ENCODE assay signal across 1 cellular context in the genomic region with DNA sequence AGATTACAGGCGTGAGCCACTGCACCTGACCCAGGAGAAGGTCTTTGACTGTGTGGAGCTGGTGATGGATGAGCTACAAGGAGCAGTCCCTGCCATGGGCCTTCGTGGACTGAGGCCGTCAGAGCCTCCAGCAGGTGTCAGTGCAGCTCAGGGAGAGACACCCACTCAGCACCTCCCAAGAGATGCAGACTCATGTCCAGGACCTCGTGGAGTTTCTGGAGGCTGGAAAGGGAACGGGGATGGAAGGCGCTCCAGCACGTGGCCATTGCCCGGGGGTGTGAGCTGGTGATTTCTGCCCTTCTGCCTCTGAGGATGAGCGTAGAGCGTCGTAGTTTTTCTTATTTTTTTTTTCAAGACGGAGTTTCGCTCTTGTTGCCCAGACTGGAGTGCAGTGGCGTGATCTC.
A peak's percentile ranks its signal among the peaks of the same experiment; 100 is the strongest.
TF ChIP-seq lines count a peak whose summit lies in the region.

No MANE protein-coding gene starts in this region.

TF ChIP-seq in GM12878, 131 proteins besides CTCF, POLR2A, EP300 and RAD21:
- TF ChIP-seq EGR1 (IDR thresholded peaks at IDR 0.05; ENCODE audit: borderline replicate concordance in 1 of 2, low read depth in 2 of 2, low read length in 2 of 2) = 0 out of 3 replicates have a peak, but pooled peaks of 1 of the 2 experiments have one; percentile 11
- no peak for TF ChIP-seq JUND (IDR thresholded peaks at IDR 0.05; ENCODE audit: low read depth, low read length)
- peak; percentile 34 for TF ChIP-seq SMC3 (IDR thresholded peaks at IDR 0.05; ENCODE audit: borderline replicate concordance, low read length)
